In genomic region chr2:112033600-112033999, GRCh38 we compare ENCODE assay signal across 16 cellular contexts. TPM values are rescaled to one million over a fixed set of nuclear protein-coding genes. Genes with fewer than 3 reads are reported as not detected.
A peak's percentile ranks its signal among the peaks of the same experiment; 100 is the strongest.
DNase-seq lines count a peak whose midpoint lies in the region; ATAC-seq and TF ChIP-seq lines count a peak whose summit lies in the region.
"Had no signal": no experiment of that assay in that cellular context is flagged by ENCODE, and none has a peak within 500 bp of the region (broad histone marks: within the 10 kb centered on the region; RNA-seq: fewer than 3 reads in every experiment).

No MANE protein-coding gene starts in this region.

- no peak overlapping the region for H3K27ac Mint-ChIP-seq in activated CD8-positive, alpha-beta T cell treated with anti-CD3 and anti-CD28 coated beads for 36 hours
- H3K27ac Mint-ChIP-seq: CD4-positive, alpha-beta memory T cell; T-cell had no signal

- H3K36me3 Mint-ChIP-seq in activated CD8-positive, alpha-beta T cell treated with anti-CD3 and anti-CD28 coated beads for 36 hours (ENCODE audit: low read depth) = no peaks in the 10 kb centered on the region
- H3K36me3 Mint-ChIP-seq: CD4-positive, alpha-beta memory T cell; T-cell had no signal

- H3K9me3 ChIP-seq in fibroblast of lung (ENCODE audit: control insufficient read depth, insufficient read depth, low read depth, low read length) (no peaks in the 10 kb centered on the region), Karpas-422 (ENCODE audit: low read length) (peaks cover 2% of the 10 kb centered on the region; the same call in 1 of the 2 replicates)

- H3K9me2 ChIP-seq in Karpas-422 (replicated peaks; ENCODE audit: insufficient read depth, low read length) = no peaks in the 10 kb centered on the region

- H3K27me3 ChIP-seq in fibroblast of lung (ENCODE audit: control insufficient read depth, insufficient read depth, low read length) (no peaks in the 10 kb centered on the region), Karpas-422 (ENCODE audit: low read length) (no peaks in the 10 kb centered on the region)

- H3K4me3 Mint-ChIP-seq in activated CD8-positive, alpha-beta T cell treated with anti-CD3 and anti-CD28 coated beads for 36 hours = no peak overlapping the region
- H3K4me3 Mint-ChIP-seq: CD4-positive, alpha-beta memory T cell; T-cell had no signal

- H3K4me2 ChIP-seq in fibroblast of lung (ENCODE audit: extremely low read depth, insufficient read depth, low read length) (no peak overlapping the region), Karpas-422 (ENCODE audit: low read depth, low read length, poor library complexity, severe bottlenecking) (no peak overlapping the region)

- H2AFZ ChIP-seq in fibroblast of lung (ENCODE audit: low read length) (no peak overlapping the region), Karpas-422 (ENCODE audit: low read length) (no peak overlapping the region)

- intact Hi-C loops in activated CD8-positive, alpha-beta T cell treated with anti-CD3 and anti-CD28 coated beads for 36 hours (cut with micrococcal nuclease) = no loop called here

- H3K9ac ChIP-seq in fibroblast of lung (ENCODE audit: insufficient read depth, low read length) (no peak overlapping the region), Karpas-422 (ENCODE audit: low read length) (no peak overlapping the region)

- CTCF ChIA-PET in RWPE1 (lab: Yijun Ruan, JAX) = interaction anchor here (0.6 to 1.1 kb wide), 3 partner anchors 9 to 1867 kb away, joined by 3 to 4 read pairs (median 3); no protein-coding TSS in a partner anchor
- CTCF ChIA-PET in activated CD8-positive, alpha-beta T cell treated with anti-CD3 and anti-CD28 coated beads for 36 hours (lab: Charles Lee) = interaction anchor here (1.0 kb wide), 1 partner anchor 17 kb away, joined by 3 read pairs; no protein-coding TSS in a partner anchor

- H3K79me2 ChIP-seq in fibroblast of lung (ENCODE audit: control insufficient read depth, insufficient read depth, low read length) (no peaks in the 10 kb centered on the region), Karpas-422 (ENCODE audit: low read length) (no peaks in the 10 kb centered on the region)

- H3K36me3 ChIP-seq in fibroblast of lung (ENCODE audit: control insufficient read depth, insufficient read depth, low read length) (no peaks in the 10 kb centered on the region), Karpas-422 (ENCODE audit: insufficient read depth, low read length) (no peaks in the 10 kb centered on the region)

- H3K27ac ChIP-seq in RWPE1 (peak overlapping the region; percentile 71), fibroblast of lung (ENCODE audit: insufficient read depth, low read length) (no peak overlapping the region), Karpas-422 (ENCODE audit: low read length) (no peak overlapping the region)

- H3K27me3 Mint-ChIP-seq in activated CD8-positive, alpha-beta T cell treated with anti-CD3 and anti-CD28 coated beads for 36 hours = peaks cover 6% of the 10 kb centered on the region

- peaks cover 3% of the 10 kb centered on the region for H3K4me1 Mint-ChIP-seq in activated CD8-positive, alpha-beta T cell treated with anti-CD3 and anti-CD28 coated beads for 36 hours (ENCODE audit: low read depth)

- H3K9me3 Mint-ChIP-seq in activated CD8-positive, alpha-beta T cell treated with anti-CD3 and anti-CD28 coated beads for 36 hours = peaks cover 8% of the 10 kb centered on the region

- no peak overlapping the region for H3K4me3 ChIP-seq in fibroblast of lung (replicated peaks in 1 of 4; ENCODE audit: control extremely low read depth in 1 of 4, insufficient read depth in 1 of 4, low read depth in 3 of 4, low read length in 4 of 4)
- no peak overlapping the region for H3K4me3 ChIP-seq in Karpas-422 (ENCODE audit: low read length)

- H4K20me1 ChIP-seq in fibroblast of lung (ENCODE audit: control insufficient read depth, extremely low read depth, insufficient read depth, low read length) (no peaks in the 10 kb centered on the region), Karpas-422 (ENCODE audit: insufficient read depth, low read depth, low read length) (no peaks in the 10 kb centered on the region)

- POLR2A ChIA-PET in RWPE1 (lab: Yijun Ruan, JAX; ENCODE audit: low non-redundant PET) = no interaction called here
- POLR2A ChIA-PET in activated CD8-positive, alpha-beta T cell treated with anti-CD3 and anti-CD28 coated beads for 36 hours (lab: Charles Lee) = no interaction called here

- ATAC-seq in activated CD8-positive, alpha-beta T cell treated with anti-CD3 and anti-CD28 coated beads for 36 hours = no peak
- ATAC-seq: T-cell had no signal

- H3K4me1 ChIP-seq in fibroblast of lung (ENCODE audit: control insufficient read depth, extremely low read depth, insufficient read depth, low read length) = no peaks in the 10 kb centered on the region
- no peaks in the 10 kb centered on the region for H3K4me1 ChIP-seq in Karpas-422 (ENCODE audit: low read length)

- TF ChIP-seq CTCF in RWPE1 (conservative IDR thresholded peaks at IDR 0.05; ENCODE audit: low read depth) = no peak
- no peak for TF ChIP-seq CTCF in fibroblast of lung (conservative IDR thresholded peaks at IDR 0.05 in 1 of 2, IDR thresholded peaks at IDR 0.05 in 1 of 2; ENCODE audit: low read depth in 1 of 2, low read length in 2 of 2)
- no peak for TF ChIP-seq CTCF in activated CD8-positive, alpha-beta T cell treated with anti-CD3 and anti-CD28 coated beads for 36 hours (IDR thresholded peaks at IDR 0.05)

- DNase-seq in HCEC 1CT (peak; percentile 14), RWPE1 (ENCODE audit: low spot score) (no peak), fibroblast of lung (ENCODE audit: low read depth in 2 of 2) (peak; percentile 68 to 75), renal cortical epithelial cell (ENCODE audit: low read depth) (peak; percentile 86), COR-L47 (lab: John Stamatoyannopoulos, UW) (no peak), Karpas-422 (no peak)
- no peak for DNase-seq in effector CD8-positive, alpha-beta T cell (lab: John Stamatoyannopoulos, UW)
- no peak for DNase-seq in activated CD8-positive, alpha-beta T cell treated with anti-CD3 and anti-CD28 coated beads for 36 hours
- DNase-seq: activated CD4-positive, alpha-beta T cell treated with anti-CD3 and anti-CD28 coated beads, Interleukin-2, amount 50 U/mL, for 4 hours; activated gamma-delta T cell treated with Interleukin-2 at 50 U/mL for 16 hours; CD4-positive, alpha-beta memory T cell; glutamatergic neuron; NCI-H187 treated with DMSO at 0.1 percent for 48 hours; NK-92 treated with Interleukin-12 subunit alpha and Interleukin-12 subunit beta, amount 100 ng/mL, for 24 hours; stimulated activated naive CD4-positive, alpha-beta T cell; T-cell had no signal

RNA-seq across cellular contexts. Expression of gene TMEM87B, which starts 21.5 kb away (rescaled TPM):
- total RNA-seq in fibroblast of lung (21.6 and 31.5 TPM in 2 replicates), renal cortical epithelial cell (37.3 and 59.6 TPM in 2 replicates)
- 30.5 and 33.9 TPM in 2 replicates for polyA plus RNA-seq in fibroblast of lung
- 24.8 and 25.5 TPM in 2 replicates for polyA plus RNA-seq in fibroblast of lung (2012)
- polyA minus RNA-seq in fibroblast of lung (ENCODE audit: low replicate concordance) = 7.9 and 18.8 TPM in 2 replicates
- total RNA-seq in activated CD8-positive, alpha-beta T cell treated with anti-CD3 and anti-CD28 coated beads for 36 hours = 10 to 100 TPM; 11.4 to 12.2 TPM
- 12.8 and 25.5 TPM in 2 replicates for total RNA-seq in Karpas-422 (2014; rRNA removed; shearing (Covaris generic); ENCODE audit: low replicate concordance)

Comparison
In these comparisons a context has a peak if more than half of its experiments do, and no peak if none do; other contexts are left out.
1. DNase-seq: peak in HCEC 1CT (single experiment), fibroblast of lung (2 of 2) and renal cortical epithelial cell (single experiment); none in RWPE1 (single experiment), effector CD8-positive, alpha-beta T cell (single experiment), COR-L47 (single experiment), activated CD8-positive, alpha-beta T cell treated with anti-CD3 and anti-CD28 coated beads for 36 hours (single experiment) and Karpas-422 (single experiment).